1 cellular context compared by ENCODE assay signal in genomic region chr7:43716598-43716997, GRCh38.
A peak's percentile ranks its signal among the peaks of the same experiment; 100 is the strongest.
TF ChIP-seq lines count a peak whose summit lies in the region.

No MANE protein-coding gene starts in this region.

TF ChIP-seq in K562, 482 proteins besides CTCF, POLR2A, EP300 and RAD21:
- no peak for TF ChIP-seq SMARCB1 (IDR thresholded peaks at IDR 0.05; ENCODE audit: insufficient read length, low read depth)
- TF ChIP-seq ZFP36 (IDR thresholded peaks at IDR 0.05; ENCODE audit: low read depth, low read length, partially characterized antibody): peak; percentile 43
